In genomic region chr1:145992958-145993617, GRCh38 we compare ENCODE assay signal across 9 cellular contexts. TPM values are rescaled to one million over a fixed set of nuclear protein-coding genes. Genes with fewer than 3 reads are reported as not detected.
DNase-seq lines count a peak whose midpoint lies in the region; ATAC-seq and TF ChIP-seq lines count a peak whose summit lies in the region.
"Had no signal": no experiment of that assay in that cellular context is flagged by ENCODE, and none has a peak within 500 bp of the region (broad histone marks: within the 10 kb centered on the region; RNA-seq: fewer than 3 reads in every experiment).

No MANE protein-coding gene starts in this region.

- TF ChIP-seq POLR2A in vagina (IDR thresholded peaks at IDR 0.05), result no peak

- peaks cover 0 to 3% (median 0%) of the 10 kb centered on the region in 5 donors for H3K27me3 Mint-ChIP-seq in naive thymus-derived CD4-positive, alpha-beta T cell

- H3K27ac Mint-ChIP-seq in naive thymus-derived CD4-positive, alpha-beta T cell, result peak overlapping the region; percentile 74 to 99 (median 97)

- no peak for ATAC-seq in heart right ventricle
- no peak for ATAC-seq in naive thymus-derived CD4-positive, alpha-beta T cell
- ATAC-seq in GM18909 (IDR thresholded peaks at IDR 0.05; ENCODE audit: poor library complexity, unreplicated experiment), result no peak
- ATAC-seq in HG02852 (IDR thresholded peaks at IDR 0.05; ENCODE audit: unreplicated experiment), result no peak

- peak overlapping the region; percentile 45 to 100 for H3K9ac ChIP-seq in colonic mucosa (ENCODE audit: low read depth in 2 of 2, low read length in 2 of 2)

- no peak for TF ChIP-seq CTCF in heart right ventricle (IDR thresholded peaks at IDR 0.05)
- no peak for TF ChIP-seq CTCF in colonic mucosa (IDR thresholded peaks at IDR 0.05)
- TF ChIP-seq CTCF in vagina (IDR thresholded peaks at IDR 0.05), result no peak

- 27 to 29% methylated on average over 5 of the region's 5 CpGs for WGBS in heart right ventricle, 2 donors

- H3K4me1 ChIP-seq in heart right ventricle, result peaks cover 0 to 64% (median 35%) of the 10 kb centered on the region in 9 donors
- H3K4me1 ChIP-seq in colonic mucosa, result peaks cover 4% of the 10 kb centered on the region
- peaks cover 15 to 34% of the 10 kb centered on the region in 2 donors for H3K4me1 ChIP-seq in naive thymus-derived CD4-positive, alpha-beta T cell (ENCODE audit: control insufficient read depth in 2 of 2, insufficient read depth in 2 of 2, low read length in 2 of 2)
- peaks cover 31% of the 10 kb centered on the region for H3K4me1 ChIP-seq in vagina

- POLR2A ChIA-PET in naive thymus-derived CD4-positive, alpha-beta T cell (lab: Charles Lee), result interaction anchor here (1.1 to 35.8 kb wide), 7 partner anchors 6 to 134 kb away, joined by 3 to 1779 read pairs (median 61); partner anchors contain the start of genes ANKRD34A, HJV, LIX1L and PEX11B

- H3K27ac ChIP-seq in heart right ventricle (peak overlapping the region; percentile 89 to 98 (median 97)), colonic mucosa (peak overlapping the region; percentile 94), vagina (peak overlapping the region; percentile 96)
- H3K27ac ChIP-seq in naive thymus-derived CD4-positive, alpha-beta T cell (ENCODE audit: low read depth, low read length), result peak overlapping the region; percentile 91

- CTCF ChIA-PET in naive thymus-derived CD4-positive, alpha-beta T cell (lab: Charles Lee), result interaction anchor here (1.4 to 12.8 kb wide), 4 partner anchors 9 to 14 kb away, joined by 3 to 193 read pairs (median 12); no protein-coding TSS in a partner anchor

- H3K36me3 Mint-ChIP-seq in naive thymus-derived CD4-positive, alpha-beta T cell, result peaks cover 31 to 52% (median 50%) of the 10 kb centered on the region in 5 donors

- H3K36me3 ChIP-seq in heart right ventricle, result peaks cover 8 to 42% (median 35%) of the 10 kb centered on the region in 9 donors
- peaks cover 9% of the 10 kb centered on the region for H3K36me3 ChIP-seq in colonic mucosa
- H3K36me3 ChIP-seq in naive thymus-derived CD4-positive, alpha-beta T cell (ENCODE audit: control insufficient read depth in 2 of 3, insufficient read depth in 3 of 3, low read length in 3 of 3), result peaks cover 36 to 47% (median 37%) of the 10 kb centered on the region in 3 experiments
- peaks cover 19 to 40% of the 10 kb centered on the region in 2 donors for H3K36me3 ChIP-seq in vagina

- intact Hi-C loops in heart right ventricle (cut with DNase I) (no loop called here), cardiac septum (cut with DNase I) (no loop called here), colonic mucosa (cut with DNase I) (no loop called here), vagina (cut with DNase I) (no loop called here)
- intact Hi-C loops in naive thymus-derived CD4-positive, alpha-beta T cell (cut with micrococcal nuclease), result no loop called here

- H3K4me3 Mint-ChIP-seq in naive thymus-derived CD4-positive, alpha-beta T cell, result peak overlapping the region; percentile 89 to 99 (median 98)

- H3K4me3 ChIP-seq in heart right ventricle (peak overlapping the region; percentile 70 to 90 (median 76)), colonic mucosa (peak overlapping the region; percentile 79), vagina (peak overlapping the region; percentile 83 to 89)
- H3K4me3 ChIP-seq in naive thymus-derived CD4-positive, alpha-beta T cell (ENCODE audit: low read length), result peak overlapping the region; percentile 97

- peaks cover 0 to 14% (median 2%) of the 10 kb centered on the region in 11 donors for H3K9me3 Mint-ChIP-seq in naive thymus-derived CD4-positive, alpha-beta T cell

- H3K27me3 ChIP-seq in heart right ventricle (no peaks in the 10 kb centered on the region), colonic mucosa (no peaks in the 10 kb centered on the region), vagina (no peaks in the 10 kb centered on the region)
- no peaks in the 10 kb centered on the region for H3K27me3 ChIP-seq in naive thymus-derived CD4-positive, alpha-beta T cell (ENCODE audit: control insufficient read depth in 2 of 2, insufficient read depth in 2 of 2, low read length in 2 of 2)

- peaks cover 40 to 68% (median 55%) of the 10 kb centered on the region in 7 donors for H3K4me1 Mint-ChIP-seq in naive thymus-derived CD4-positive, alpha-beta T cell

- DNase-seq in heart right ventricle (no peak), cardiac septum (ENCODE audit: low spot score) (no peak), colonic mucosa (no peak), vagina (ENCODE audit: extremely low spot score in 2 of 2) (no peak), SK-N-DZ (ENCODE audit: low spot score) (no peak)
- DNase-seq in naive thymus-derived CD4-positive, alpha-beta T cell, result no peak

- H3K9me3 ChIP-seq in heart right ventricle (no peaks in the 10 kb centered on the region), colonic mucosa (no peaks in the 10 kb centered on the region), vagina (no peaks in the 10 kb centered on the region)
- no peaks in the 10 kb centered on the region for H3K9me3 ChIP-seq in naive thymus-derived CD4-positive, alpha-beta T cell (ENCODE audit: control insufficient read depth in 2 of 3, low read length in 3 of 3)

RNA-seq across cellular contexts. Expression of gene TXNIP, which starts 3.3 kb away (rescaled TPM):
- total RNA-seq in heart right ventricle (1,000 to 10,000 TPM in 2 of 10 donors, 100 to 1,000 TPM in 8; 544 to 1,142 (median 777) TPM), cardiac septum (689 TPM), colonic mucosa (100 to 1,000 TPM; 302 to 496 TPM), vagina (1,858 TPM)
- 100 to 1,000 TPM; 231 to 681 TPM for polyA plus RNA-seq in heart right ventricle
- 1,000 to 10,000 TPM in 1 of 5 experiments, 100 to 1,000 TPM in 4; 498 to 1,101 (median 659) TPM for total RNA-seq in naive thymus-derived CD4-positive, alpha-beta T cell
- polyA plus RNA-seq in naive thymus-derived CD4-positive, alpha-beta T cell, result 1,000 to 10,000 TPM; 3,808 to 5,430 TPM
- 124 and 144 TPM in 2 replicates for polyA plus RNA-seq in SK-N-DZ (2014; cell fraction: cytosol; rRNA removed)
- polyA plus RNA-seq in SK-N-DZ (2014; cell fraction: nucleus; rRNA removed), result 185 and 202 TPM in 2 replicates

RNA-seq across cellular contexts. Expression of gene HJV, which starts 28.4 kb away (rescaled TPM):
- total RNA-seq in heart right ventricle, result 100 to 1,000 TPM in 1 of 10 donors, 10 to 100 TPM in 9; 26.8 to 115 (median 76.5) TPM
- polyA plus RNA-seq in heart right ventricle, result 10 to 100 TPM in 1 of 2 donors, under 1 TPM in 1; 0.52 to 18.8 TPM
- total RNA-seq in cardiac septum, result 73.8 TPM
- not detected for total RNA-seq in colonic mucosa
- not detected for total RNA-seq in naive thymus-derived CD4-positive, alpha-beta T cell
- not detected for polyA plus RNA-seq in naive thymus-derived CD4-positive, alpha-beta T cell
- total RNA-seq in vagina, result not detected
- not detected in 2 replicates for polyA plus RNA-seq in SK-N-DZ (2014; cell fraction: cytosol; rRNA removed)
- polyA plus RNA-seq in SK-N-DZ (2014; cell fraction: nucleus; rRNA removed), result not detected in 2 replicates
- total RNA-seq: SK-MEL-5 had no signal

RNA-seq across cellular contexts. Expression of gene POLR3GL, which starts 28.6 kb away (rescaled TPM):
- total RNA-seq in heart right ventricle, result 10 to 100 TPM; 30.9 to 44.7 (median 38.5) TPM
- polyA plus RNA-seq in heart right ventricle, result 10 to 100 TPM; 44.2 to 64.5 TPM
- total RNA-seq in cardiac septum, result 36.8 TPM
- 10 to 100 TPM; 12.6 to 16.1 TPM for total RNA-seq in colonic mucosa
- 10 to 100 TPM; 20.7 to 37.5 (median 25.5) TPM for total RNA-seq in naive thymus-derived CD4-positive, alpha-beta T cell
- polyA plus RNA-seq in naive thymus-derived CD4-positive, alpha-beta T cell, result 100 to 1,000 TPM in 1 of 2 donors, 10 to 100 TPM in 1; 99.6 to 113 TPM
- total RNA-seq in vagina, result 15.0 TPM
- polyA plus RNA-seq in SK-N-DZ (2014; cell fraction: cytosol; rRNA removed), result 9.5 and 10.6 TPM in 2 replicates
- polyA plus RNA-seq in SK-N-DZ (2014; cell fraction: nucleus; rRNA removed), result 7.5 and 11.4 TPM in 2 replicates

RNA-seq across cellular contexts. Expression of gene ANKRD34A, which starts 28.7 kb away (rescaled TPM):
- total RNA-seq in heart right ventricle (1 to 10 TPM in 6 of 10 donors, under 1 TPM in 4; 0.66 to 1.5 (median 1.0) TPM), cardiac septum (2.9 TPM), colonic mucosa (under 1 TPM; 0.21 to 0.44 TPM), vagina (1.7 TPM)
- polyA plus RNA-seq in heart right ventricle, result 1 to 10 TPM in 1 of 2 donors, under 1 TPM in 1; 0.88 to 1.7 TPM
- 1 to 10 TPM in 3 of 5 experiments, under 1 TPM in 2; 0.54 to 1.5 (median 1.2) TPM for total RNA-seq in naive thymus-derived CD4-positive, alpha-beta T cell
- under 1 TPM; 0.11 to 0.22 TPM for polyA plus RNA-seq in naive thymus-derived CD4-positive, alpha-beta T cell
- polyA plus RNA-seq in SK-N-DZ (2014; cell fraction: cytosol; rRNA removed), result 0.55 and 0.71 TPM in 2 replicates
- 0.46 and 0.58 TPM in 2 replicates for polyA plus RNA-seq in SK-N-DZ (2014; cell fraction: nucleus; rRNA removed)

RNA-seq across cellular contexts. Expression of gene LIX1L, which starts 35.3 kb away (rescaled TPM):
- total RNA-seq in heart right ventricle, result 10 to 100 TPM; 21.2 to 30.0 (median 24.5) TPM
- polyA plus RNA-seq in heart right ventricle, result 1 to 10 TPM; 7.1 to 9.4 TPM
- 25.6 TPM for total RNA-seq in cardiac septum
- 1 to 10 TPM; 4.7 to 8.6 TPM for total RNA-seq in colonic mucosa
- total RNA-seq in naive thymus-derived CD4-positive, alpha-beta T cell, result 10 to 100 TPM; 31.6 to 59.2 (median 47.6) TPM
- polyA plus RNA-seq in naive thymus-derived CD4-positive, alpha-beta T cell, result 10 to 100 TPM; 29.3 to 32.1 TPM
- total RNA-seq in vagina, result 25.0 TPM
- 22.4 and 25.6 TPM in 2 replicates for polyA plus RNA-seq in SK-N-DZ (2014; cell fraction: cytosol; rRNA removed)
- 3.5 and 6.5 TPM in 2 replicates for polyA plus RNA-seq in SK-N-DZ (2014; cell fraction: nucleus; rRNA removed)

Comparison
In these comparisons a context has a peak if more than half of its experiments do, and no peak if none do; other contexts are left out.
1. RNA of gene HJV, which starts 28.4 kb away (total RNA-seq): 26.8 to 115 TPM in heart right ventricle and 73.8 TPM in cardiac septum (single experiment); not detected in colonic mucosa, not detected in naive thymus-derived CD4-positive, alpha-beta T cell and not detected in vagina (single experiment); every median in the first group is over 10 times any median in the second.
2. Peak in every context shown above with its lines, with median percentiles within 50 percentile points of each other: H3K27ac ChIP-seq and H3K4me3 ChIP-seq.